In the genomic region with DNA sequence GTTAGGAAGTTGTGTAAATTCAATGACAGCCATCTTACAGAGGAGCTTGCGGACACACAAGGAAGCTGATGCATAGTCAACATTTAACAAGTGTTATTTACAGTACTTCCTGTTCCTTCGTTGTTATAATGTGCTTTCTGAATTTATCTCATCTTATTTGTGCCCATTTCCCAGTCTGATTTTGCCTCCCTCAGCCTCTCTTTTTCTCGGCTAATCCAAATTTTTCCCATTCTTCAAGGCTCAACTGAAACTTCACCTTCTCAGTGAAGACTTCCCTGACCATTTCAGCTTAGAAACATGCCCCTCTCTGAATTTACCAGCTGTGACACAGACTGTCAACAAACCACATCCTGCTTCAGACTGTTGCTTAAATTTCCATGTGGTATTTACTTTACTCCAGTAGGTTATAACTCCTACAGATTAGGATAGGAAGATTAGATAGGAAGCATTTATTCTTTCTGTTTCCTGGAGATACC, we compare ENCODE assay signal across 7 cellular contexts.
DNase-seq lines count a peak whose midpoint lies in the region; ATAC-seq and TF ChIP-seq lines count a peak whose summit lies in the region.

No MANE protein-coding gene starts in this region.

- no peak for TF ChIP-seq CTCF in astrocyte of the cerebellum (IDR thresholded peaks at IDR 0.05; ENCODE audit: low read depth, low read length, missing control alignments)

- ATAC-seq in GM18520 (IDR thresholded peaks at IDR 0.05; ENCODE audit: unreplicated experiment) (peak; percentile 47), HG02840 (IDR thresholded peaks at IDR 0.05; ENCODE audit: low FRiP score, unreplicated experiment) (peak; percentile 61)

- intact Hi-C loops in posterior cingulate gyrus (cut with DNase I) = loop anchor here (10.0 kb wide), 1 partner anchor 553 kb away; no protein-coding TSS in a partner anchor

- H3K4me1 ChIP-seq in mucosa of rectum (ENCODE audit: control insufficient read depth in 2 of 2, insufficient read depth in 2 of 2, low read length in 2 of 2) = peaks cover 3 to 11% of the 10 kb centered on the region in 2 donors

- H3K27ac ChIP-seq in mucosa of rectum (ENCODE audit: low read depth in 2 of 2, low read length in 2 of 2) = peak overlapping the region; percentile 71 to 83

- H3K27me3 ChIP-seq in mucosa of rectum (ENCODE audit: control insufficient read depth in 2 of 2, insufficient read depth in 2 of 2, low read length in 2 of 2) = no peaks in the 10 kb centered on the region

- no peaks in the 10 kb centered on the region for H3K36me3 ChIP-seq in mucosa of rectum (ENCODE audit: control insufficient read depth in 2 of 2, insufficient read depth in 2 of 2, low read length in 2 of 2)

- H3K9me3 ChIP-seq in mucosa of rectum (ENCODE audit: control insufficient read depth in 2 of 2, low read length in 2 of 2) = no peaks in the 10 kb centered on the region

- no peak overlapping the region for H3K9ac ChIP-seq in mucosa of rectum (ENCODE audit: low read depth in 1 of 2, low read length in 2 of 2)

- DNase-seq in NCI-H2196 treated with DMSO at 0.1 percent for 48 hours (lab: John Stamatoyannopoulos, UW; ENCODE audit: unreplicated experiment) = peak; percentile 69
- peak; percentile 31 for DNase-seq in astrocyte of the cerebellum (ENCODE audit: low read depth)
- no peak for DNase-seq in HPDE6-E6E7 (ENCODE audit: extremely low spot score)
- no peak for DNase-seq in posterior cingulate gyrus

- in situ Hi-C loops in astrocyte of the cerebellum (cut with HindIII; ENCODE audit: low sequenced_read_pairs) = loop anchor here (25.0 kb wide), 1 partner anchor 165 kb away; no protein-coding TSS in a partner anchor

- H3K4me3 ChIP-seq in astrocyte of the cerebellum (ENCODE audit: low read depth, low read length) (no peak overlapping the region), mucosa of rectum (ENCODE audit: low read length in 2 of 2) (peak overlapping the region; percentile 43 to 61)

Comparison
In these comparisons a context has a peak if more than half of its experiments do, and no peak if none do; other contexts are left out.
1. DNase-seq: peak in NCI-H2196 treated with DMSO at 0.1 percent for 48 hours (single experiment) and astrocyte of the cerebellum (single experiment); none in HPDE6-E6E7 (single experiment) and posterior cingulate gyrus (0 of 10).